ENCODE assay signal across 8 cellular contexts in the genomic region with DNA sequence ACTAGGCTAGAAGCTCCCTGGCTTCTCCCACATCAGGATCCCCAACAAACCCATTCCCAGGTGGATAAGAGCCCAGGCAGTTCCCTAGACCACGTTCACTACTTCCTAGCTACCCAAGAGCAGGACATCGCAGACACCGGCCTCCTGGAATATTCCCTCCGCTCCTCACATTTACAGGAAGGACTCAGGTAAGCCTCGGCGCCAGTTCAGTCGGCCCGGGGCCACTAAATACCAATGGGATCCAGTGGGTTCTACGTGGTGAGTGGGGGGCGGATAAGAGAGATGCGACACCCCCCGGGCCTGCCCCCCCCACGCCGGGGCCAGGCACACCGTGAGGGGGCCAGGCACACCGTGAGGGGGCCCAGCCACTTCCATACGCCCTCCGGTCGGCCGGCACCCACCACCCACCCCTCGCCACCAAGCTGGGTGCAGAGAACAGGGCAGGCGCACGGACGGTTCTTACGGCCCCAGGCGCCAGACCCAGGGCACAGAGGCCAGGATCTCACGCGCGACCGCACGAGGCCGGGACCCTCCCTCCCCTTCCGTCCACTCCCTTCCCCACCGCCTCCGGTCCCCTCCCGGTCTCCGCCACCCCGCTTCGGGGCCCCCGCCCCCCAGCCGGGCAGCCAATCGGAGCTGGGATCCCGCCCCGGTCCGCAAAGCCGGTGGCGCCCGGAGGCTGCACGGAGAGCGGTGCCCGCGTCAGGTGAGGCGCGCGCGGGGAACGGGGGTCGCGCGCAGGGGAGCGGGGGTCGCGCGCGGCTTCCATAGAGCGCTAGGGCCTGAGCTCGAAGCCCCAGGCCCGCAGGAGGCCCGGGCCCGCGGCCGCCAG. TPM values are rescaled to one million over a fixed set of nuclear protein-coding genes. Genes with fewer than 3 reads are reported as not detected.
DNase-seq lines count a peak whose midpoint lies in the region; ATAC-seq and TF ChIP-seq lines count a peak whose summit lies in the region.

TSS of gene BLVRA (plus strand) at position 652 of the 832 bp plus-strand sequence. CDS start 12,479 bp downstream, outside the sequence.

- DNase-seq in NCI-H1436 (lab: John Stamatoyannopoulos, UW) (peak; percentile 34), NCI-H1436 treated with DMSO at 0.1 percent for 48 hours (lab: John Stamatoyannopoulos, UW) (no peak), NCI-H345 treated with DMSO at 0.1 percent for 48 hours (lab: John Stamatoyannopoulos, UW; ENCODE audit: unreplicated experiment) (peak; percentile 29), endothelial cell (ENCODE audit: low spot score) (peak; percentile 55), midbrain (lab: John Stamatoyannopoulos, UW) (peak; percentile 62)
- peak; percentile 33 to 52 for DNase-seq in activated CD8-positive, alpha-beta memory T cell treated with anti-CD3 and anti-CD28 coated beads for 4 hours (ENCODE audit: low read depth in 2 of 2)
- DNase-seq in stimulated activated CD8-positive, alpha-beta memory T cell treated with anti-CD3 and anti-CD28 coated beads, Interleukin-2, amount 100 ng/mL, for 48 hours (ENCODE audit: low read depth in 2 of 2): peak; percentile 40 to 45

- ATAC-seq in HG02610 (IDR thresholded peaks at IDR 0.05; ENCODE audit: unreplicated experiment): peak; percentile 59

- no peaks in the 10 kb centered on the region for H3K36me3 Mint-ChIP-seq in endothelial cell (ENCODE audit: low read depth, unreplicated experiment)

- no peak for TF ChIP-seq CTCF in endothelial cell (IDR thresholded peaks at IDR 0.05; ENCODE audit: unreplicated experiment)

- peaks cover 13% of the 10 kb centered on the region for H3K4me1 Mint-ChIP-seq in endothelial cell (ENCODE audit: unreplicated experiment)

- peak within 1 kb of the TSS; percentile 87 for H3K4me3 Mint-ChIP-seq in endothelial cell (ENCODE audit: unreplicated experiment)

- peaks cover 14% of the 10 kb centered on the region for H3K27me3 Mint-ChIP-seq in endothelial cell (ENCODE audit: unreplicated experiment)

- H3K27ac Mint-ChIP-seq in endothelial cell (ENCODE audit: unreplicated experiment): peak within 1 kb of the TSS; percentile 38

- H3K9me3 Mint-ChIP-seq in endothelial cell (ENCODE audit: unreplicated experiment): no peaks in the 10 kb centered on the region

RNA-seq across cellular contexts. Expression of gene BLVRA, which starts in this region (rescaled TPM):
- total RNA-seq in endothelial cell (ENCODE audit: unreplicated experiment): 18.2 TPM
